In the genomic region with DNA sequence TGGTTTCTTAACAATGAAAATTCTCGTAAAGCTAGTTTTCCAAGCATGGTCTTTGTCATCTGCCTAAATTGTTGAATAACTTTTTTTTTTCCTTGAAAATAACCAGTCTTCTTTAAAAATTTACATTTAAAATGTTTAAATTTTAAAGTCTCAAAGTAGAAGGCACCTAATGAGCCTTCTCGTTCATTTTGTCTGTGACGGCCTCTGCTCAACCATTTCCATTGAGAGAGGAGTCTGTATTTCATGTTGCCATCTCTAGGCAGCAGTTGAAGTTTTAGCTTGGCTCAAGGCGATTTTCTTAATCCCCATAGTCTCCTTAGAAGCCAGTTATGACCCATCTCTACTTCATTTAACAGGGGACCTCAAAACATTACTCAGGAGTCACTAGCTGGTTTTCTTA, we compare ENCODE assay signal across 28 cellular contexts.
"Had no signal": no experiment of that assay in that cellular context is flagged by ENCODE, and none has a peak within 500 bp of the region (broad histone marks: within the 10 kb centered on the region; RNA-seq: fewer than 3 reads in every experiment).

No MANE protein-coding gene starts in this region.

- H3K27me3 ChIP-seq: stomach, suprapubic skin, testis, thyroid gland, tibial artery, tibial nerve, transverse colon, upper lobe of left lung, upper lobe of right lung, uterus, vagina had no signal

- H3K36me3 ChIP-seq: thoracic aorta, uterus had no signal

- H3K4me1 ChIP-seq: upper lobe of right lung had no signal

- DNase-seq: stimulated activated CD4-positive, alpha-beta T cell treated with anti-CD3 and anti-CD28 coated beads, Interleukin-2, amount 100 ng/mL, for 48 hours; stimulated activated CD4-positive, alpha-beta T cell treated with anti-CD3 and anti-CD28 coated beads, Interleukin-4, amount 100 ng/mL, for 1 hour; stimulated activated CD4-positive, alpha-beta T cell treated with anti-CD3 and anti-CD28 coated beads, Interleukin-4, amount 100 ng/mL, for 24 hours; stimulated activated CD4-positive, alpha-beta T cell treated with anti-CD3 and anti-CD28 coated beads, Interleukin-4, amount 100 ng/mL, for 4 hours; stimulated activated CD8-positive, alpha-beta memory T cell treated with anti-CD3 and anti-CD28 coated beads, Interleukin-4, amount 100 ng/mL, for 48 hours; stimulated activated naive B cell treated with anti-CD40 and anti-IgM and Interleukin-4, amounts not matched to agents 10 μg/mL and 1 μg/mL and 100 μg/mL, for 72 hours; stimulated activated naive CD4-positive, alpha-beta T cell; stimulated activated naive CD4-positive, alpha-beta T cell treated with Interleukin-2 at 50 U/mL for 16 hours; stimulated activated naive CD8-positive, alpha-beta T cell treated with anti-CD3 and anti-CD28 coated beads, Interleukin-15, amount 100 ng/mL, for 72 hours; stimulated activated naive CD8-positive, alpha-beta T cell treated with anti-CD3 and anti-CD28 coated beads, Interleukin-15, Interleukin-2, amounts not matched to agents 100 U/mL and 50 U/mL, for 24 hours; stomach; substantia nigra; testis; thyroid gland; tibial artery; transverse colon; trophoblast cell; upper lobe of left lung; upper lobe of right lung; uterus had no signal

- H3K4me3 Mint-ChIP-seq: stimulated activated effector memory CD8-positive, alpha-beta T cell treated with anti-CD3 and anti-CD28 coated beads, Interleukin-12 subunit alpha, Interleukin-12 subunit beta, amount 100 ng/mL, for 72 hours; stimulated activated memory B cell treated with anti-CD40 and anti-IgM and Interleukin-4, amounts not matched to agents 10 μg/mL and 1 μg/mL and 100 μg/mL, for 72 hours; stimulated activated naive B cell treated with anti-CD40 and anti-IgM and Interleukin-4, amounts not matched to agents 10 μg/mL and 1 μg/mL and 100 μg/mL, for 72 hours; stimulated activated naive CD8-positive, alpha-beta T cell treated with anti-CD3 and anti-CD28 coated beads, Interleukin-15, amount 100 ng/mL, for 72 hours; stimulated activated naive CD8-positive, alpha-beta T cell treated with anti-CD3 and anti-CD28 coated beads, Interleukin-15, Interleukin-2, amounts not matched to agents 100 ng/mL and 50 ng/mL, for 24 hours; type B pancreatic cell had no signal

- H3K27ac ChIP-seq: stomach, suprapubic skin, testis, thoracic aorta, thyroid gland, tibial artery, tibial nerve, transverse colon, upper lobe of left lung, upper lobe of right lung, uterus, vagina had no signal

- H3K27me3 Mint-ChIP-seq: stimulated activated memory B cell treated with anti-CD40 and anti-IgM and Interleukin-4, amounts not matched to agents 10 μg/mL and 1 μg/mL and 100 μg/mL, for 72 hours; stimulated activated naive B cell treated with anti-CD40 and anti-IgM and Interleukin-4, amounts not matched to agents 10 μg/mL and 1 μg/mL and 100 μg/mL, for 72 hours; stimulated activated naive CD8-positive, alpha-beta T cell treated with anti-CD3 and anti-CD28 coated beads, Interleukin-15, amount 100 ng/mL, for 72 hours; stimulated activated naive CD8-positive, alpha-beta T cell treated with anti-CD3 and anti-CD28 coated beads, Interleukin-15, Interleukin-2, amounts not matched to agents 100 ng/mL and 50 ng/mL, for 24 hours; type B pancreatic cell had no signal

- H3K9me3 Mint-ChIP-seq: stimulated activated effector memory CD8-positive, alpha-beta T cell treated with anti-CD3 and anti-CD28 coated beads, Interleukin-12 subunit alpha, Interleukin-12 subunit beta, amount 100 ng/mL, for 72 hours; stimulated activated memory B cell treated with anti-CD40 and anti-IgM and Interleukin-4, amounts not matched to agents 10 μg/mL and 1 μg/mL and 100 μg/mL, for 72 hours; stimulated activated naive B cell treated with anti-CD40 and anti-IgM and Interleukin-4, amounts not matched to agents 10 μg/mL and 1 μg/mL and 100 μg/mL, for 72 hours; stimulated activated naive CD8-positive, alpha-beta T cell treated with anti-CD3 and anti-CD28 coated beads, Interleukin-15, amount 100 ng/mL, for 72 hours; stimulated activated naive CD8-positive, alpha-beta T cell treated with anti-CD3 and anti-CD28 coated beads, Interleukin-15, Interleukin-2, amounts not matched to agents 100 ng/mL and 50 ng/mL, for 24 hours; type B pancreatic cell had no signal

- H3K27ac Mint-ChIP-seq: stimulated activated effector memory CD8-positive, alpha-beta T cell treated with anti-CD3 and anti-CD28 coated beads, Interleukin-12 subunit alpha, Interleukin-12 subunit beta, amount 100 ng/mL, for 72 hours; stimulated activated memory B cell treated with anti-CD40 and anti-IgM and Interleukin-4, amounts not matched to agents 10 μg/mL and 1 μg/mL and 100 μg/mL, for 72 hours; stimulated activated naive B cell treated with anti-CD40 and anti-IgM and Interleukin-4, amounts not matched to agents 10 μg/mL and 1 μg/mL and 100 μg/mL, for 72 hours; stimulated activated naive CD8-positive, alpha-beta T cell treated with anti-CD3 and anti-CD28 coated beads, Interleukin-15, Interleukin-2, amounts not matched to agents 100 ng/mL and 50 ng/mL, for 24 hours; type B pancreatic cell had no signal

- H3K9me3 ChIP-seq: stomach, suprapubic skin, testis, thoracic aorta, thyroid gland, tibial artery, tibial nerve, transverse colon, upper lobe of left lung, upper lobe of right lung, uterus, vagina had no signal

- ATAC-seq: stimulated activated effector memory CD8-positive, alpha-beta T cell treated with anti-CD3 and anti-CD28 coated beads, Interleukin-12 subunit alpha, Interleukin-12 subunit beta, amount 100 ng/mL, for 72 hours; stimulated activated memory B cell treated with anti-CD40 and anti-IgM and Interleukin-4, amounts not matched to agents 10 μg/mL and 1 μg/mL and 100 μg/mL, for 72 hours; stimulated activated naive B cell treated with anti-CD40 and anti-IgM and Interleukin-4, amounts not matched to agents 10 μg/mL and 1 μg/mL and 100 μg/mL, for 72 hours; stimulated activated naive CD8-positive, alpha-beta T cell treated with anti-CD3 and anti-CD28 coated beads, Interleukin-15, amount 100 ng/mL, for 72 hours; stimulated activated naive CD8-positive, alpha-beta T cell treated with anti-CD3 and anti-CD28 coated beads, Interleukin-15, Interleukin-2, amounts not matched to agents 100 U/mL and 50 U/mL, for 24 hours; upper lobe of right lung had no signal

- H3K4me3 ChIP-seq: stomach, suprapubic skin, testis, thoracic aorta, thyroid gland, tibial artery, tibial nerve, transverse colon, upper lobe of left lung, upper lobe of right lung, uterus, vagina had no signal
